In the genomic region with DNA sequence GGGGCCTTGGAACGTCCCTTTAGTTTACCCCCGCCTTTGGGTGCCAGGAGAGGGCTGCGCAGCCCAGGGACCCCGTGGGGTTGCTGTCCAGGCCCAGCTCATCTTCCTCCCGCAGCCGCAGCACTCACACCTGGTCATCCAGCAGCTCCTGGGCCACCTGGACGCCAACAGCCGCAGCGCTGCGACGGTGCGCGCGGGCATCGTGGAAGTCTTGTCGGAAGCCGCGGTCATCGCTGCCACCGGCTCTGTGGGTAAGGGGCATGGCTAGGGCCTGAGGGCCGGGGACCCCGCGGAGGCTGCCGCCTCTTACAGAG, we compare ENCODE assay signal across 14 cellular contexts. TPM values are rescaled to one million over a fixed set of nuclear protein-coding genes. Genes with fewer than 3 reads are reported as not detected.
DNase-seq lines count a peak whose midpoint lies in the region; ATAC-seq lines count a peak whose summit lies in the region.
"Had no signal": no experiment of that assay in that cellular context is flagged by ENCODE, and none has a peak within 500 bp of the region (broad histone marks: within the 10 kb centered on the region; RNA-seq: fewer than 3 reads in every experiment).

No MANE protein-coding gene starts in this region.

- no peaks in the 10 kb centered on the region for H3K36me3 ChIP-seq in iPS-15b (ENCODE audit: control insufficient read depth, insufficient read depth, low read length)
- H3K36me3 ChIP-seq: right lobe of liver had no signal

- peaks cover 16% of the 10 kb centered on the region for H3K4me1 Mint-ChIP-seq in activated CD4-positive, alpha-beta T cell treated with anti-CD3 and anti-CD28 coated beads, Interleukin-2, amount 10 ng/mL, durations not matched to agents 7 days and 5 days
- H3K4me1 Mint-ChIP-seq in activated CD4-positive, alpha-beta memory T cell treated with anti-CD3 and anti-CD28 coated beads for 36 hours (ENCODE audit: low read depth), result peaks cover 12% of the 10 kb centered on the region
- H3K4me1 Mint-ChIP-seq in stimulated activated memory B cell treated with anti-CD40 and anti-IgM and Interleukin-4, amounts not matched to agents 10 μg/mL and 1 μg/mL and 100 μg/mL, for 72 hours, result peaks cover 28% of the 10 kb centered on the region

- peaks cover 52% of the 10 kb centered on the region for H3K27me3 Mint-ChIP-seq in activated CD4-positive, alpha-beta T cell treated with anti-CD3 and anti-CD28 coated beads, Interleukin-2, amount 10 ng/mL, durations not matched to agents 7 days and 5 days
- peaks cover 47% of the 10 kb centered on the region for H3K27me3 Mint-ChIP-seq in activated CD4-positive, alpha-beta memory T cell treated with anti-CD3 and anti-CD28 coated beads for 36 hours
- peaks cover 63% of the 10 kb centered on the region for H3K27me3 Mint-ChIP-seq in stimulated activated memory B cell treated with anti-CD40 and anti-IgM and Interleukin-4, amounts not matched to agents 10 μg/mL and 1 μg/mL and 100 μg/mL, for 72 hours
- H3K27me3 Mint-ChIP-seq: brain had no signal

- peaks cover 14% of the 10 kb centered on the region for H3K27me3 ChIP-seq in iPS-15b (ENCODE audit: control insufficient read depth, insufficient read depth, low read length)
- H3K27me3 ChIP-seq: right lobe of liver had no signal

- CTCF ChIA-PET in activated CD4-positive, alpha-beta T cell treated with anti-CD3 and anti-CD28 coated beads, Interleukin-2, amount 10 ng/mL, durations not matched to agents 7 days and 5 days (lab: Charles Lee), result interaction anchor here (5.4 kb wide), 1 partner anchor 156 kb away, joined by 44 read pairs; no protein-coding TSS in a partner anchor
- CTCF ChIA-PET in activated CD4-positive, alpha-beta memory T cell treated with anti-CD3 and anti-CD28 coated beads for 36 hours (lab: Charles Lee), result interaction anchor here (0.6 to 11.0 kb wide), 3 partner anchors 65 to 155 kb away, joined by 3 to 271 read pairs (median 9); no protein-coding TSS in a partner anchor

- no peak for DNase-seq in activated CD4-positive, alpha-beta T cell treated with anti-CD3 and anti-CD28 coated beads, Interleukin-2, amount 10 ng/mL, durations not matched to agents 7 days and 5 days
- no peak for DNase-seq in activated CD4-positive, alpha-beta T cell treated with anti-CD3 and anti-CD28 coated beads, Interleukin-2, amount 50 U/mL, for 48 hours
- DNase-seq in activated CD4-positive, alpha-beta memory T cell treated with anti-CD3 and anti-CD28 coated beads for 36 hours, result no peak
- DNase-seq in activated effector memory CD4-positive, alpha-beta T cell treated with anti-CD3 and anti-CD28 coated beads, Interleukin-2, amount 50 U/mL, for 16 hours, result no peak
- no peak for DNase-seq in DMS79 (lab: John Stamatoyannopoulos, UW)
- DNase-seq in stimulated activated naive CD4-positive, alpha-beta T cell treated with Interleukin-2 at 50 U/mL for 16 hours (lab: John Stamatoyannopoulos, UW), result no peak
- DNase-seq: DND-41, NCI-H510A had no signal

- peak overlapping the region; percentile 56 for H3K4me3 Mint-ChIP-seq in activated CD4-positive, alpha-beta T cell treated with anti-CD3 and anti-CD28 coated beads, Interleukin-2, amount 10 ng/mL, durations not matched to agents 7 days and 5 days
- peak overlapping the region; percentile 48 for H3K4me3 Mint-ChIP-seq in activated CD4-positive, alpha-beta memory T cell treated with anti-CD3 and anti-CD28 coated beads for 36 hours
- H3K4me3 Mint-ChIP-seq in stimulated activated memory B cell treated with anti-CD40 and anti-IgM and Interleukin-4, amounts not matched to agents 10 μg/mL and 1 μg/mL and 100 μg/mL, for 72 hours, result peak overlapping the region; percentile 55
- H3K4me3 Mint-ChIP-seq: brain had no signal

- H3K27ac Mint-ChIP-seq in activated CD4-positive, alpha-beta T cell treated with anti-CD3 and anti-CD28 coated beads, Interleukin-2, amount 10 ng/mL, durations not matched to agents 7 days and 5 days, result no peak overlapping the region
- no peak overlapping the region for H3K27ac Mint-ChIP-seq in activated CD4-positive, alpha-beta memory T cell treated with anti-CD3 and anti-CD28 coated beads for 36 hours
- H3K27ac Mint-ChIP-seq in stimulated activated memory B cell treated with anti-CD40 and anti-IgM and Interleukin-4, amounts not matched to agents 10 μg/mL and 1 μg/mL and 100 μg/mL, for 72 hours, result no peak overlapping the region
- H3K27ac Mint-ChIP-seq: brain had no signal

- intact Hi-C loops in activated CD4-positive, alpha-beta memory T cell treated with anti-CD3 and anti-CD28 coated beads for 36 hours (cut with micrococcal nuclease), result no loop called here

- no peak overlapping the region for H3K9ac ChIP-seq in iPS-15b (ENCODE audit: low read depth, low read length)

- POLR2A ChIA-PET in activated CD4-positive, alpha-beta T cell treated with anti-CD3 and anti-CD28 coated beads, Interleukin-2, amount 10 ng/mL, durations not matched to agents 7 days and 5 days (lab: Charles Lee), result no interaction called here
- POLR2A ChIA-PET in activated CD4-positive, alpha-beta memory T cell treated with anti-CD3 and anti-CD28 coated beads for 36 hours (lab: Charles Lee), result no interaction called here

- no peaks in the 10 kb centered on the region for H3K9me3 Mint-ChIP-seq in activated CD4-positive, alpha-beta T cell treated with anti-CD3 and anti-CD28 coated beads, Interleukin-2, amount 10 ng/mL, durations not matched to agents 7 days and 5 days
- no peaks in the 10 kb centered on the region for H3K9me3 Mint-ChIP-seq in activated CD4-positive, alpha-beta memory T cell treated with anti-CD3 and anti-CD28 coated beads for 36 hours
- H3K9me3 Mint-ChIP-seq in stimulated activated memory B cell treated with anti-CD40 and anti-IgM and Interleukin-4, amounts not matched to agents 10 μg/mL and 1 μg/mL and 100 μg/mL, for 72 hours, result no peaks in the 10 kb centered on the region
- H3K9me3 Mint-ChIP-seq: brain had no signal

- H3K4me3 ChIP-seq in iPS-15b (ENCODE audit: low read depth, low read length), result peak overlapping the region; percentile 56

- peaks cover 2% of the 10 kb centered on the region for H3K4me1 ChIP-seq in iPS-15b (ENCODE audit: control insufficient read depth, insufficient read depth, low read length)
- H3K4me1 ChIP-seq: right lobe of liver had no signal

- H3K36me3 Mint-ChIP-seq in activated CD4-positive, alpha-beta T cell treated with anti-CD3 and anti-CD28 coated beads, Interleukin-2, amount 10 ng/mL, durations not matched to agents 7 days and 5 days (ENCODE audit: low read depth), result no peaks in the 10 kb centered on the region
- no peaks in the 10 kb centered on the region for H3K36me3 Mint-ChIP-seq in activated CD4-positive, alpha-beta memory T cell treated with anti-CD3 and anti-CD28 coated beads for 36 hours
- no peaks in the 10 kb centered on the region for H3K36me3 Mint-ChIP-seq in stimulated activated memory B cell treated with anti-CD40 and anti-IgM and Interleukin-4, amounts not matched to agents 10 μg/mL and 1 μg/mL and 100 μg/mL, for 72 hours

- no peak for ATAC-seq in stimulated activated memory B cell treated with anti-CD40 and anti-IgM and Interleukin-4, amounts not matched to agents 10 μg/mL and 1 μg/mL and 100 μg/mL, for 72 hours

- H3K9me3 ChIP-seq in iPS-15b (ENCODE audit: control insufficient read depth, insufficient read depth, low read length), result no peaks in the 10 kb centered on the region
- H3K9me3 ChIP-seq: right lobe of liver had no signal

RNA-seq across cellular contexts. Expression of gene POMC, which starts 37.2 kb away (rescaled TPM):
- total RNA-seq in activated CD4-positive, alpha-beta T cell treated with anti-CD3 and anti-CD28 coated beads, Interleukin-2, amount 10 ng/mL, durations not matched to agents 7 days and 5 days, result 1 to 10 TPM; 4.1 to 5.0 TPM
- total RNA-seq in activated CD4-positive, alpha-beta memory T cell treated with anti-CD3 and anti-CD28 coated beads for 36 hours, result 1 to 10 TPM; 3.8 to 4.2 TPM
- total RNA-seq: A673, HT1080 had no signal
